In genomic region chr5:176671890-176672615, GRCh38 we compare ENCODE assay signal across 24 cellular contexts. TPM values are rescaled to one million over a fixed set of nuclear protein-coding genes. Genes with fewer than 3 reads are reported as not detected.
"Had no signal": no experiment of that assay in that cellular context is flagged by ENCODE, and none has a peak within 500 bp of the region (broad histone marks: within the 10 kb centered on the region; RNA-seq: fewer than 3 reads in every experiment).

No MANE protein-coding gene starts in this region.

- H3K27ac Mint-ChIP-seq: activated B cell treated with CpG ODN at 0.5 μM for 24 hours; activated CD4-positive, alpha-beta T cell treated with anti-CD3 and anti-CD28 coated beads for 36 hours; activated naive CD4-positive, alpha-beta T cell treated with anti-CD3 and anti-CD28 coated beads, Interleukin-2, amount 10 ng/mL, durations not matched to agents 7 days and 5 days; mesothelial cell of epicardium; stimulated activated naive CD8-positive, alpha-beta T cell treated with anti-CD3 and anti-CD28 coated beads, Interleukin-15, Interleukin-2, amounts not matched to agents 100 ng/mL and 50 ng/mL, for 24 hours; T-helper 1 cell treated with Interleukin-12 subunit alpha and Interleukin-12 subunit beta and Interleukin-4 antibody, amounts not matched to agents 30 μg/mL and 1 μg/mL, for 36 hours had no signal

- H3K4me1 ChIP-seq: right lobe of liver, thyroid gland, upper lobe of right lung had no signal

- DNase-seq: activated B cell treated with CpG ODN at 0.5 μM for 24 hours; activated CD4-positive, alpha-beta T cell treated with anti-CD3 and anti-CD28 coated beads for 36 hours; activated CD4-positive, alpha-beta T cell treated with anti-CD3 and anti-CD28 coated beads, Interleukin-2, amount 50 U/mL, for 48 hours; activated effector memory CD4-positive, alpha-beta T cell treated with Interleukin-2 at 50 U/mL for 16 hours; activated naive CD4-positive, alpha-beta T cell treated with anti-CD3 and anti-CD28 coated beads, Interleukin-2, amount 10 ng/mL, durations not matched to agents 7 days and 5 days; activated T-cell treated with anti-CD3 and anti-CD28 coated beads, Interleukin-2, amount 50 U/mL, for 48 hours; cerebellar nuclear complex; head of caudate nucleus; naive thymus-derived CD8-positive, alpha-beta T cell; nucleus accumbens; stimulated activated CD4-positive, alpha-beta T cell treated with anti-CD3 and anti-CD28 coated beads, Interleukin-1b, Interleukin-23, amount 100 ng/mL, for 48 hours; substantia nigra; T1000; thyroid gland; upper lobe of right lung had no signal

- H3K4me1 Mint-ChIP-seq: activated CD4-positive, alpha-beta T cell treated with anti-CD3 and anti-CD28 coated beads for 36 hours; activated naive CD4-positive, alpha-beta T cell treated with anti-CD3 and anti-CD28 coated beads, Interleukin-2, amount 10 ng/mL, durations not matched to agents 7 days and 5 days; mesothelial cell of epicardium; naive thymus-derived CD8-positive, alpha-beta T cell had no signal

- H3K4me3 ChIP-seq: coronary artery, esophagus muscularis mucosa, right lobe of liver, skin epidermis, thyroid gland, upper lobe of right lung had no signal

- H3K27me3 ChIP-seq: right lobe of liver, thyroid gland had no signal

- H3K27ac ChIP-seq: coronary artery, esophagus muscularis mucosa, right lobe of liver, skin epidermis, thyroid gland, upper lobe of right lung had no signal

- H3K9me3 Mint-ChIP-seq: activated B cell treated with CpG ODN at 0.5 μM for 24 hours; activated naive CD4-positive, alpha-beta T cell treated with anti-CD3 and anti-CD28 coated beads, Interleukin-2, amount 10 ng/mL, durations not matched to agents 7 days and 5 days; mesothelial cell of epicardium; naive thymus-derived CD8-positive, alpha-beta T cell; stimulated activated naive CD8-positive, alpha-beta T cell treated with anti-CD3 and anti-CD28 coated beads, Interleukin-15, Interleukin-2, amounts not matched to agents 100 ng/mL and 50 ng/mL, for 24 hours; T-helper 1 cell treated with Interleukin-12 subunit alpha and Interleukin-12 subunit beta and Interleukin-4 antibody, amounts not matched to agents 30 μg/mL and 1 μg/mL, for 36 hours had no signal

- H3K36me3 Mint-ChIP-seq: activated naive CD4-positive, alpha-beta T cell treated with anti-CD3 and anti-CD28 coated beads, Interleukin-2, amount 10 ng/mL, durations not matched to agents 7 days and 5 days; mesothelial cell of epicardium; naive thymus-derived CD8-positive, alpha-beta T cell had no signal

- H3K9me3 ChIP-seq: esophagus muscularis mucosa, right lobe of liver, thyroid gland, upper lobe of right lung had no signal

- H3K36me3 ChIP-seq: esophagus muscularis mucosa, right lobe of liver, thyroid gland, upper lobe of right lung had no signal

- H3K4me3 Mint-ChIP-seq: activated B cell treated with CpG ODN at 0.5 μM for 24 hours; activated CD4-positive, alpha-beta T cell treated with anti-CD3 and anti-CD28 coated beads for 36 hours; activated naive CD4-positive, alpha-beta T cell treated with anti-CD3 and anti-CD28 coated beads, Interleukin-2, amount 10 ng/mL, durations not matched to agents 7 days and 5 days; mesothelial cell of epicardium; naive thymus-derived CD8-positive, alpha-beta T cell; stimulated activated naive CD8-positive, alpha-beta T cell treated with anti-CD3 and anti-CD28 coated beads, Interleukin-15, Interleukin-2, amounts not matched to agents 100 ng/mL and 50 ng/mL, for 24 hours; T-helper 1 cell treated with Interleukin-12 subunit alpha and Interleukin-12 subunit beta and Interleukin-4 antibody, amounts not matched to agents 30 μg/mL and 1 μg/mL, for 36 hours had no signal

RNA-seq across cellular contexts. Expression of gene EIF4E1B, which starts 41.6 kb away (rescaled TPM):
- total RNA-seq: activated B cell treated with CpG ODN at 0.5 μM for 24 hours; activated CD4-positive, alpha-beta T cell treated with anti-CD3 and anti-CD28 coated beads for 36 hours; esophagus muscularis mucosa; left lobe of liver; lung microvascular endothelial cell; mesothelial cell of epicardium; naive thymus-derived CD8-positive, alpha-beta T cell; right lobe of liver; thyroid gland; upper lobe of right lung had no signal

RNA-seq across cellular contexts. Expression of gene SNCB, which starts 41.7 kb away (rescaled TPM):
- total RNA-seq: activated B cell treated with CpG ODN at 0.5 μM for 24 hours; esophagus muscularis mucosa; left lobe of liver; mesothelial cell of epicardium; naive thymus-derived CD8-positive, alpha-beta T cell; right lobe of liver; thyroid gland; upper lobe of right lung had no signal
